ENCODE assay signal across 17 cellular contexts in genomic region chr14:23916446-23916845, GRCh38. TPM values are rescaled to one million over a fixed set of nuclear protein-coding genes. Genes with fewer than 3 reads are reported as not detected.
DNase-seq lines count a peak whose midpoint lies in the region; ATAC-seq and TF ChIP-seq lines count a peak whose summit lies in the region.
"Had no signal": no experiment of that assay in that cellular context is flagged by ENCODE, and none has a peak within 500 bp of the region (broad histone marks: within the 10 kb centered on the region; RNA-seq: fewer than 3 reads in every experiment).

No MANE protein-coding gene starts in this region.

- H3K4me1 ChIP-seq in esophagus muscularis mucosa = peaks cover 3 to 12% (median 4%) of the 10 kb centered on the region in 4 donors
- H3K4me1 ChIP-seq in right atrium auricular region = peaks cover 0 to 11% of the 10 kb centered on the region in 2 donors
- H3K4me1 ChIP-seq in rectal smooth muscle tissue (ENCODE audit: control insufficient read depth, insufficient read depth, low read length) = no peaks in the 10 kb centered on the region
- peaks cover 0 to 8% (median 4%) of the 10 kb centered on the region in 4 donors for H3K4me1 ChIP-seq in upper lobe of left lung

- no peaks in the 10 kb centered on the region for H3K9me3 ChIP-seq in esophagus muscularis mucosa
- H3K9me3 ChIP-seq in right atrium auricular region = peaks cover 0 to 7% of the 10 kb centered on the region in 2 donors
- no peaks in the 10 kb centered on the region for H3K9me3 ChIP-seq in upper lobe of left lung

- WGBS in esophagus muscularis mucosa = 64% methylated on average over 5 of the region's 5 CpGs
- 67 to 78% methylated on average over 5 of the region's 5 CpGs for WGBS in upper lobe of left lung, 2 donors

- H3K27ac ChIP-seq in esophagus muscularis mucosa (replicated peaks in 1 of 4) (peak overlapping the region; percentile 10 to 52 (median 48)), right atrium auricular region (peak overlapping the region; percentile 48 to 72), rectal smooth muscle tissue (ENCODE audit: low read depth, low read length) (peak overlapping the region; percentile 10), upper lobe of left lung (no peak overlapping the region), substantia nigra (ENCODE audit: low read depth, low read length, poor library complexity, severe bottlenecking) (no peak overlapping the region)

- TF ChIP-seq EP300 in esophagus muscularis mucosa (IDR thresholded peaks at IDR 0.05) (no peak), upper lobe of left lung (IDR thresholded peaks at IDR 0.05) (no peak)

- DNase-seq in esophagus muscularis mucosa (ENCODE audit: extremely low spot score) (no peak), right atrium auricular region (ENCODE audit: low spot score) (peak; percentile 54), upper lobe of left lung (no peak), substantia nigra (lab: John Stamatoyannopoulos, UW) (no peak), DMS79 treated with DMSO at 0.1 percent for 48 hours (lab: John Stamatoyannopoulos, UW) (no peak)
- DNase-seq in activated CD4-positive, alpha-beta T cell treated with anti-CD3 and anti-CD28 coated beads, Interleukin-2, amount 50 U/mL, for 4 hours = no peak
- DNase-seq in central memory CD4-positive, alpha-beta T cell = no peak
- DNase-seq: CD4-positive, CD25-positive, alpha-beta regulatory T cell; H7; Kasumi-1; NCI-H1417; NCI-H1694 treated with DMSO at 0.1 percent for 48 hours; NCI-H2081 treated with DMSO at 0.1 percent for 48 hours; NCI-H446; NCI-H526; SHP77 treated with DMSO at 0.1 percent for 48 hours had no signal

- TF ChIP-seq CTCF in esophagus muscularis mucosa (IDR thresholded peaks at IDR 0.05) (no peak), right atrium auricular region (IDR thresholded peaks at IDR 0.05) (no peak), upper lobe of left lung (IDR thresholded peaks at IDR 0.05) (no peak)

- H3K36me3 ChIP-seq in esophagus muscularis mucosa (no peaks in the 10 kb centered on the region), right atrium auricular region (no peaks in the 10 kb centered on the region), rectal smooth muscle tissue (ENCODE audit: control insufficient read depth, insufficient read depth, low read length) (no peaks in the 10 kb centered on the region), upper lobe of left lung (no peaks in the 10 kb centered on the region)

- intact Hi-C loops in esophagus muscularis mucosa (cut with DNase I) = no loop called here

- H3K9ac ChIP-seq in rectal smooth muscle tissue (ENCODE audit: low read length) = no peak overlapping the region

- H3K4me3 ChIP-seq in esophagus muscularis mucosa (no peak overlapping the region), right atrium auricular region (no peak overlapping the region), rectal smooth muscle tissue (ENCODE audit: low read length) (no peak overlapping the region), upper lobe of left lung (no peak overlapping the region)

- H3K27me3 ChIP-seq in esophagus muscularis mucosa (no peaks in the 10 kb centered on the region), right atrium auricular region (no peaks in the 10 kb centered on the region), rectal smooth muscle tissue (ENCODE audit: control insufficient read depth, insufficient read depth, low read length) (no peaks in the 10 kb centered on the region), upper lobe of left lung (no peaks in the 10 kb centered on the region)

- peak; percentile 40 to 77 for ATAC-seq in upper lobe of left lung (ENCODE audit: low FRiP score in 2 of 2)

- TF ChIP-seq POLR2A in esophagus muscularis mucosa (IDR thresholded peaks at IDR 0.05; ENCODE audit: low read depth) (no peak), upper lobe of left lung (IDR thresholded peaks at IDR 0.05) (no peak)

RNA-seq across cellular contexts. Expression of gene DHRS4, which starts 37.1 kb away (rescaled TPM):
- 10 to 100 TPM; 37.1 to 54.4 (median 46.3) TPM for total RNA-seq in esophagus muscularis mucosa
- 10 to 100 TPM; 29.6 to 38.8 TPM for total RNA-seq in right atrium auricular region
- total RNA-seq in upper lobe of left lung = 10 to 100 TPM; 30.3 to 57.9 (median 33.8) TPM

Comparison
In these comparisons a context has a peak if more than half of its experiments do, and no peak if none do; other contexts are left out.
1. H3K27ac ChIP-seq: peak in esophagus muscularis mucosa (4 of 4), right atrium auricular region (2 of 2) and rectal smooth muscle tissue (single experiment); none in upper lobe of left lung (0 of 4) and substantia nigra (single experiment).